Comparison of ENCODE assay signal across 1 cellular context in the genomic region with DNA sequence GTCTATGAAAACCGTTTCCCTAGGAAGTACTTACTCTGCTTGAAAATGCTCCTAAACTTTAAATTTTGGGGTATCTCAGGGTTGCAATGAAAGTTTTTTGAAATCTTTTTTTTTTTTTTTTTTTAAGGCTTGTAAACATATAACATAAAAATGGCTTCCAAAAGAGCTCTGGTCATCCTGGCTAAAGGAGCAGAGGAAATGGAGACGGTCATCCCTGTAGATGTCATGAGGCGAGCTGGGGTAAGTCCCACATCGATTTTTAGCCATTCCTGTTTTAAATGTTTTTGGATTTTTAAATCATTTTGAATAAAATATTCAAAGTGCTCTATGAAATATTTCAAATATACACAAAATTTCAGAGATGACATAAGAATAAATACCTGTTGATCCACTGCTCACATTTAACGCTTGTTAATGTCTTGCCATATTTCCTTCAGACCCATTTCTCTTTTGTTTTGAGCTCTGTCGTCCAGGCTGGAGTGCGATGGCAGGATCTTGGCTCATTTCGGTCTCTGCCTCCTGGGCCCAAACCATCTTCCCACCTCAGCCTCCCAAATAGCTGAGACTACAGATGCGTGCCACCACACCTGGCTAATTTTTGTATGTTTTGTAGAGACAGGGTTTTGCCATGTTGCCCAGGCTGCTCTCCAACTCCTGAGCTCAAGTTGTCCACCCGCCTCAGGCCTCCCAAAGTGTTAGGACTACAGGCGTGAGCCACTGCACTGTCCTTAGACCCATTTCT.
TF ChIP-seq lines count a peak whose summit lies in the region.

No MANE protein-coding gene starts in this region.

TF ChIP-seq in A549, 52 proteins besides CTCF, POLR2A, EP300 and RAD21 (continued from another document):
- TF ChIP-seq, protein P1, sequence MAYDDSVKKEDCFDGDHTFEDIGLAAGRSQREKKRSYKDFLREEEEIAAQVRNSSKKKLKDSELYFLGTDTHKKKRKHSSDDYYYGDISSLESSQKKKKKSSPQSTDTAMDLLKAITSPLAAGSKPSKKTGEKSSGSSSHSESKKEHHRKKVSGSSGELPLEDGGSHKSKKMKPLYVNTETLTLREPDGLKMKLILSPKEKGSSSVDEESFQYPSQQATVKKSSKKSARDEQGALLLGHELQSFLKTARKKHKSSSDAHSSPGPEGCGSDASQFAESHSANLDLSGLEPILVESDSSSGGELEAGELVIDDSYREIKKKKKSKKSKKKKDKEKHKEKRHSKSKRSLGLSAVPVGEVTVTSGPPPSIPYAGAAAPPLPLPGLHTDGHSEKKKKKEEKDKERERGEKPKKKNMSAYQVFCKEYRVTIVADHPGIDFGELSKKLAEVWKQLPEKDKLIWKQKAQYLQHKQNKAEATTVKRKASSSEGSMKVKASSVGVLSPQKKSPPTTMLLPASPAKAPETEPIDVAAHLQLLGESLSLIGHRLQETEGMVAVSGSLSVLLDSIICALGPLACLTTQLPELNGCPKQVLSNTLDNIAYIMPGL (CRISPR knock-in tag; IDR thresholded peaks at IDR 0.05; ENCODE audit: borderline replicate concordance), result no peak
- no peak for TF ChIP-seq NFE2L2 (conservative IDR thresholded peaks at IDR 0.05; ENCODE audit: low read length)
- no peak for TF ChIP-seq CBX8 (IDR thresholded peaks at IDR 0.05)
- no peak for TF ChIP-seq CHD4 (IDR thresholded peaks at IDR 0.05; ENCODE audit: borderline replicate concordance)
- TF ChIP-seq SREBF2 (IDR thresholded peaks at IDR 0.05), result no peak
- no peak for TF ChIP-seq KDM5A (IDR thresholded peaks at IDR 0.05)
- no peak for TF ChIP-seq RCOR1 (IDR thresholded peaks at IDR 0.05; ENCODE audit: low read depth, low read length)
- no peak for TF ChIP-seq CEBPB (IDR thresholded peaks at IDR 0.05)
- TF ChIP-seq MAZ (IDR thresholded peaks at IDR 0.05; ENCODE audit: borderline replicate concordance, low read depth, low read length), result no peak
- no peak for TF ChIP-seq ZNF302 (CRISPR knock-in tag; IDR thresholded peaks at IDR 0.05)
- no peak for TF ChIP-seq ZC3H11A (IDR thresholded peaks at IDR 0.05)
- TF ChIP-seq, protein P2, sequence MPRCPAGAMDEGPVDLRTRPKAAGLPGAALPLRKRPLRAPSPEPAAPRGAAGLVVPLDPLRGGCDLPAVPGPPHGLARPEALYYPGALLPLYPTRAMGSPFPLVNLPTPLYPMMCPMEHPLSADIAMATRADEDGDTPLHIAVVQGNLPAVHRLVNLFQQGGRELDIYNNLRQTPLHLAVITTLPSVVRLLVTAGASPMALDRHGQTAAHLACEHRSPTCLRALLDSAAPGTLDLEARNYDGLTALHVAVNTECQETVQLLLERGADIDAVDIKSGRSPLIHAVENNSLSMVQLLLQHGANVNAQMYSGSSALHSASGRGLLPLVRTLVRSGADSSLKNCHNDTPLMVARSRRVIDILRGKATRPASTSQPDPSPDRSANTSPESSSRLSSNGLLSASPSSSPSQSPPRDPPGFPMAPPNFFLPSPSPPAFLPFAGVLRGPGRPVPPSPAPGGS (IDR thresholded peaks at IDR 0.05), result no peak
- TF ChIP-seq, protein P3, sequence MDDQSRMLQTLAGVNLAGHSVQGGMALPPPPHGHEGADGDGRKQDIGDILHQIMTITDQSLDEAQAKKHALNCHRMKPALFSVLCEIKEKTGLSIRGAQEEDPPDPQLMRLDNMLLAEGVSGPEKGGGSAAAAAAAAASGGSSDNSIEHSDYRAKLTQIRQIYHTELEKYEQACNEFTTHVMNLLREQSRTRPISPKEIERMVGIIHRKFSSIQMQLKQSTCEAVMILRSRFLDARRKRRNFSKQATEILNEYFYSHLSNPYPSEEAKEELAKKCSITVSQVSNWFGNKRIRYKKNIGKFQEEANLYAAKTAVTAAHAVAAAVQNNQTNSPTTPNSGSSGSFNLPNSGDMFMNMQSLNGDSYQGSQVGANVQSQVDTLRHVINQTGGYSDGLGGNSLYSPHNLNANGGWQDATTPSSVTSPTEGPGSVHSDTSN (IDR thresholded peaks at IDR 0.05), result no peak
- TF ChIP-seq ESRRA (IDR thresholded peaks at IDR 0.05; ENCODE audit: borderline replicate concordance, low read length), result no peak
- no peak for TF ChIP-seq BHLHE40 (IDR thresholded peaks at IDR 0.05; ENCODE audit: low read depth, low read length)
- no peak for TF ChIP-seq MYC (IDR thresholded peaks at IDR 0.05; ENCODE audit: borderline replicate concordance, low read length)
